ENCODE assay signal across 10 cellular contexts in genomic region chr4:4843651-4844291, GRCh38. TPM values are rescaled to one million over a fixed set of nuclear protein-coding genes. Genes with fewer than 3 reads are reported as not detected.
"Had no signal": no experiment of that assay in that cellular context is flagged by ENCODE, and none has a peak within 500 bp of the region (broad histone marks: within the 10 kb centered on the region; RNA-seq: fewer than 3 reads in every experiment).

No MANE protein-coding gene starts in this region.

- H3K36me3 ChIP-seq: adrenal gland, cardiac muscle cell, gastroesophageal sphincter, left lung had no signal

- H3K27me3 ChIP-seq: adrenal gland, cardiac muscle cell had no signal

- H3K27ac ChIP-seq: adrenal gland, cardiac muscle cell, gastroesophageal sphincter, left lung, psoas muscle had no signal

- H3K4me1 ChIP-seq: adrenal gland, gastroesophageal sphincter, left lung, psoas muscle had no signal

- H3K4me3 ChIP-seq: adrenal gland, cardiac muscle cell, gastroesophageal sphincter, left lung, psoas muscle had no signal

- H3K9me3 ChIP-seq: adrenal gland, gastroesophageal sphincter, left lung, psoas muscle had no signal

- DNase-seq: activated B cell treated with CpG ODN at 0.5 μM for 24 hours; activated CD4-positive, alpha-beta T cell treated with anti-CD3 and anti-CD28 coated beads, Interleukin-2, amount 50 U/mL, for 1 hour; activated T-cell treated with anti-CD3 and anti-CD28 coated beads for 4 hours; natural killer cell; stimulated activated CD4-positive, alpha-beta T cell treated with anti-CD3 and anti-CD28 coated beads, Interleukin-1b, Interleukin-23, amount 100 ng/mL, for 48 hours had no signal

- ATAC-seq: gastroesophageal sphincter, left lung, psoas muscle had no signal

RNA-seq across cellular contexts. Expression of gene MSX1, which starts 15.7 kb away (rescaled TPM):
- total RNA-seq: activated B cell treated with CpG ODN at 0.5 μM for 24 hours, natural killer cell had no signal
